Comparison of ENCODE assay signal across 8 cellular contexts in genomic region chr10:46992794-46993552, GRCh38.
DNase-seq lines count a peak whose midpoint lies in the region; ATAC-seq and TF ChIP-seq lines count a peak whose summit lies in the region.

No MANE protein-coding gene starts in this region.

- H3K36me3 ChIP-seq in Peyer's patch (no peaks in the 10 kb centered on the region), esophagus muscularis mucosa (no peaks in the 10 kb centered on the region)

- peak; percentile 38 for TF ChIP-seq CTCF in 22Rv1 (IDR thresholded peaks at IDR 0.05)
- peak in 4 of 6 experiments; percentile 10 to 56 (median 26) for TF ChIP-seq CTCF in Peyer's patch (IDR thresholded peaks at IDR 0.05)
- TF ChIP-seq CTCF in esophagus muscularis mucosa (IDR thresholded peaks at IDR 0.05), result peak in 2 of 3 experiments; percentile 14 to 15
- no peak for TF ChIP-seq CTCF in omental fat pad (IDR thresholded peaks at IDR 0.05)

- H3K27me3 ChIP-seq in Peyer's patch (no peaks in the 10 kb centered on the region), esophagus muscularis mucosa (no peaks in the 10 kb centered on the region)

- intact Hi-C loops in esophagus muscularis mucosa (cut with DNase I), result no loop called here

- no peaks in the 10 kb centered on the region for H3K4me1 ChIP-seq in Peyer's patch
- H3K4me1 ChIP-seq in esophagus muscularis mucosa, result peaks cover 0 to 6% (median 1%) of the 10 kb centered on the region in 4 donors

- H3K9me3 ChIP-seq in Peyer's patch, result no peaks in the 10 kb centered on the region
- peaks cover 0 to 13% (median 0%) of the 10 kb centered on the region in 4 donors for H3K9me3 ChIP-seq in esophagus muscularis mucosa

- H3K9me3 Mint-ChIP-seq in activated T-cell treated with anti-CD3 and anti-CD28 coated beads, Interleukin-2, amount 50 U/mL, for 4 hours, result no peaks in the 10 kb centered on the region

- peak; percentile 51 for ATAC-seq in omental fat pad (ENCODE audit: low FRiP score)
- ATAC-seq in activated T-cell treated with anti-CD3 and anti-CD28 coated beads, Interleukin-2, amount 50 U/mL, for 4 hours, result no peak

- H3K27ac ChIP-seq in 22Rv1 (no peak overlapping the region), Peyer's patch (peak overlapping the region in 2 of 4 donors; percentile 9 to 43), esophagus muscularis mucosa (replicated peaks in 1 of 4) (peak overlapping the region; percentile 21 to 62 (median 38))

- H3K4me1 Mint-ChIP-seq in activated T-cell treated with anti-CD3 and anti-CD28 coated beads, Interleukin-2, amount 50 U/mL, for 4 hours (ENCODE audit: low read depth), result no peaks in the 10 kb centered on the region

- H3K27me3 Mint-ChIP-seq in activated T-cell treated with anti-CD3 and anti-CD28 coated beads, Interleukin-2, amount 50 U/mL, for 4 hours (ENCODE audit: low read depth), result peaks cover 18% of the 10 kb centered on the region

- DNase-seq in H4 (ENCODE audit: low spot score) (peak; percentile 58), Peyer's patch (no peak), esophagus muscularis mucosa (ENCODE audit: extremely low spot score) (no peak), omental fat pad (ENCODE audit: low spot score) (no peak), NCI-H1930 (lab: John Stamatoyannopoulos, UW) (no peak)
- DNase-seq in central memory CD4-positive, alpha-beta T cell, result no peak
- DNase-seq in activated T-cell treated with anti-CD3 and anti-CD28 coated beads, Interleukin-2, amount 50 U/mL, for 4 hours, result no peak

- no peak for TF ChIP-seq EP300 in esophagus muscularis mucosa (IDR thresholded peaks at IDR 0.05)

- no peak overlapping the region for H3K4me3 Mint-ChIP-seq in activated T-cell treated with anti-CD3 and anti-CD28 coated beads, Interleukin-2, amount 50 U/mL, for 4 hours

- H3K4me3 ChIP-seq in Peyer's patch, result no peak overlapping the region
- no peak overlapping the region for H3K4me3 ChIP-seq in esophagus muscularis mucosa

- H3K36me3 Mint-ChIP-seq in activated T-cell treated with anti-CD3 and anti-CD28 coated beads, Interleukin-2, amount 50 U/mL, for 4 hours (ENCODE audit: insufficient read depth), result peaks cover 2% of the 10 kb centered on the region

- 56% methylated on average over 6 of the region's 7 CpGs for WGBS in esophagus muscularis mucosa

- TF ChIP-seq POLR2A in Peyer's patch (IDR thresholded peaks at IDR 0.05) (no peak), esophagus muscularis mucosa (IDR thresholded peaks at IDR 0.05; ENCODE audit: low read depth) (no peak)

Comparison
In these comparisons a context has a peak if more than half of its experiments do, and no peak if none do; other contexts are left out.
1. CTCF ChIP-seq: peak in 22Rv1 (single experiment), Peyer's patch (4 of 6) and esophagus muscularis mucosa (2 of 3); none in omental fat pad (0 of 3).